ENCODE assay signal across 1 cellular context in genomic region chr10:100168313-100168643, GRCh38.
TF ChIP-seq lines count a peak whose summit lies in the region.

No MANE protein-coding gene starts in this region.

TF ChIP-seq in GM12878, 131 proteins besides CTCF, POLR2A, EP300 and RAD21 (continued from another document):
- no peak for TF ChIP-seq MTA3 (IDR thresholded peaks at IDR 0.05; ENCODE audit: borderline replicate concordance, low read length)
- 0 out of 2 replicates have a peak, but pooled peaks have one; percentile 13 for TF ChIP-seq JUNB (IDR thresholded peaks at IDR 0.05)
